Comparison of ENCODE assay signal across 14 cellular contexts in the genomic region with DNA sequence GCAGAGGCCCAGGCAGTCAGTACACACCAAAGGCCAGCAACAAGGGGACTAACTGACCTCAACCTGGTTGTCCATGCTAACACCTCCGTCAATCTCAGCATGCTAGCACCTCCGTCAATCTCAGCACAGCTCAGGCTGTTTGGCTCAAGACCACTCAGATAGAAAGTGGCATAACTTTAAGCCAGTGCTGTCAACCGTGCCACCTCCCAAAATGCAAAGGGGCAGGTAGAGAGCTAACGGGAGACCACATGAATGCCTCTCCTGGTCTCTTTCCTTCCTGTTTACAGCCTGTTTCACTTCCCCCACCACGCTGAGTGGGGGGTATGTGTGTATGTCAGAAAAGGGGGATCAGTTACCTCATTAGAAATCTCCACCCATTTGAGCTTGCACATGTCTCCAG. TPM values are rescaled to one million over a fixed set of nuclear protein-coding genes. Genes with fewer than 3 reads are reported as not detected.
DNase-seq lines count a peak whose midpoint lies in the region; ATAC-seq and TF ChIP-seq lines count a peak whose summit lies in the region.
"Had no signal": no experiment of that assay in that cellular context is flagged by ENCODE, and none has a peak within 500 bp of the region (broad histone marks: within the 10 kb centered on the region; RNA-seq: fewer than 3 reads in every experiment).

No MANE protein-coding gene starts in this region.

- peaks cover 49% of the 10 kb centered on the region for H3K36me3 ChIP-seq in endodermal cell (ENCODE audit: control insufficient read depth, insufficient read depth, low read length)

- WGBS in endodermal cell (ENCODE audit: insufficient coverage in 1 of 2, insufficient read length in 1 of 2), 2 experiments = 93 to 94% methylated on average over 3 to 4 of the region's 5 CpGs

- TF ChIP-seq CTCF in RWPE1 (conservative IDR thresholded peaks at IDR 0.05; ENCODE audit: low read depth) (no peak), endodermal cell (conservative IDR thresholded peaks at IDR 0.05) (no peak)

- H3K27me3 ChIP-seq in endodermal cell (ENCODE audit: control insufficient read depth, insufficient read depth, low read length, poor library complexity, severe bottlenecking) = no peaks in the 10 kb centered on the region
- H3K27me3 ChIP-seq: esophagus muscularis mucosa had no signal

- POLR2A ChIA-PET in RWPE1 (lab: Yijun Ruan, JAX; ENCODE audit: low non-redundant PET) = no interaction called here

- H3K4me3 ChIP-seq in endodermal cell (ENCODE audit: low read length) = no peak overlapping the region
- H3K4me3 ChIP-seq: esophagus muscularis mucosa, skin epidermis had no signal

- no peaks in the 10 kb centered on the region for H3K27me3 Mint-ChIP-seq in effector memory CD8-positive, alpha-beta T cell
- no peaks in the 10 kb centered on the region for H3K27me3 Mint-ChIP-seq in endodermal cell (ENCODE audit: insufficient read depth)

- H3K27ac Mint-ChIP-seq in effector memory CD8-positive, alpha-beta T cell = peak overlapping the region; percentile 45 to 89
- H3K27ac Mint-ChIP-seq in endodermal cell = no peak overlapping the region

- DNase-seq in CD1c-positive myeloid dendritic cell (ENCODE audit: extremely low spot score) (peak; percentile 44), RWPE1 (ENCODE audit: low spot score) (no peak), NCI-H2196 (lab: John Stamatoyannopoulos, UW; ENCODE audit: unreplicated experiment) (no peak), SKM-1 (lab: John Stamatoyannopoulos, UW; ENCODE audit: unreplicated experiment) (no peak), endodermal cell (no peak)
- DNase-seq in effector memory CD8-positive, alpha-beta T cell = no peak
- DNase-seq: activated CD8-positive, alpha-beta memory T cell treated with anti-CD3 and anti-CD28 coated beads for 24 hours; Caco-2; NCI-H446 had no signal

- CTCF ChIA-PET in RWPE1 (lab: Yijun Ruan, JAX) = interaction anchor here (0.5 to 1.2 kb wide), 4 partner anchors 10 to 187 kb away, joined by 3 to 6 read pairs (median 3); no protein-coding TSS in a partner anchor

- peak; percentile 36 for TF ChIP-seq POLR2A in GM15510 (IDR thresholded peaks at IDR 0.05; ENCODE audit: borderline replicate concordance, extremely low read depth, insufficient read length)

- H3K36me3 Mint-ChIP-seq in effector memory CD8-positive, alpha-beta T cell (ENCODE audit: insufficient read depth) = peaks cover 66% of the 10 kb centered on the region
- H3K36me3 Mint-ChIP-seq in endodermal cell (ENCODE audit: low read depth) = peaks cover 53% of the 10 kb centered on the region

- peaks cover 31 to 44% of the 10 kb centered on the region in 2 donors for H3K4me1 Mint-ChIP-seq in effector memory CD8-positive, alpha-beta T cell (ENCODE audit: low read depth in 2 of 2)
- peaks cover 6% of the 10 kb centered on the region for H3K4me1 Mint-ChIP-seq in endodermal cell

- H3K9me3 ChIP-seq in endodermal cell (ENCODE audit: control insufficient read depth, low read length) = no peaks in the 10 kb centered on the region
- H3K9me3 ChIP-seq: Caco-2, esophagus muscularis mucosa had no signal

- no peaks in the 10 kb centered on the region for H3K9me3 Mint-ChIP-seq in effector memory CD8-positive, alpha-beta T cell
- H3K9me3 Mint-ChIP-seq in endodermal cell = no peaks in the 10 kb centered on the region

- H3K9ac ChIP-seq in endodermal cell (ENCODE audit: extremely low read depth, low read length, poor library complexity, severe bottlenecking) = no peak overlapping the region

- H3K4me3 Mint-ChIP-seq in effector memory CD8-positive, alpha-beta T cell = peak overlapping the region; percentile 55 to 70
- H3K4me3 Mint-ChIP-seq in endodermal cell = no peak overlapping the region

- peak overlapping the region; percentile 14; the same call in 1 of the 2 replicates for H3K27ac ChIP-seq in RWPE1
- H3K27ac ChIP-seq in endodermal cell (ENCODE audit: low read depth, low read length) = no peak overlapping the region
- H3K27ac ChIP-seq: esophagus muscularis mucosa had no signal

- peaks cover 3% of the 10 kb centered on the region for H3K4me1 ChIP-seq in endodermal cell (ENCODE audit: control insufficient read depth, insufficient read depth, low read length)

- ATAC-seq in effector memory CD8-positive, alpha-beta T cell (replicated peaks) = no peak
- ATAC-seq in GM18873 (IDR thresholded peaks at IDR 0.05; ENCODE audit: low FRiP score, unreplicated experiment) = no peak

RNA-seq across cellular contexts. Expression of a gene that starts 3.3 kb away (rescaled TPM):
- total RNA-seq in endodermal cell = 10 to 100 TPM; 62.0 to 89.9 TPM
- polyA plus RNA-seq in endodermal cell (2013, experiment 1 of 2) = 51.0 TPM
- 48.4 TPM for polyA plus RNA-seq in endodermal cell (2013, experiment 2 of 2)

RNA-seq across cellular contexts. Expression of a gene that starts 16.5 kb away (rescaled TPM):
- 100 to 1,000 TPM; 118 to 144 TPM for total RNA-seq in endodermal cell
- polyA plus RNA-seq in endodermal cell (2013, experiment 1 of 2) = 72.4 TPM
- 72.5 TPM for polyA plus RNA-seq in endodermal cell (2013, experiment 2 of 2)

RNA-seq across cellular contexts. Expression of a gene that starts 29.4 kb away (rescaled TPM):
- total RNA-seq in endodermal cell = 10 to 100 TPM; 28.8 to 33.1 TPM
- polyA plus RNA-seq in endodermal cell (2013, experiment 1 of 2) = 43.4 TPM
- 38.5 TPM for polyA plus RNA-seq in endodermal cell (2013, experiment 2 of 2)

RNA-seq across cellular contexts. Expression of a gene that starts 45.7 kb away (rescaled TPM):
- under 1 TPM in 1 of 2 donors, not detected in 1; 0.53 TPM for total RNA-seq in endodermal cell
- polyA plus RNA-seq in endodermal cell (2013, experiment 1 of 2) = not detected
- 0.33 TPM for polyA plus RNA-seq in endodermal cell (2013, experiment 2 of 2)
- total RNA-seq: Caco-2, SK-MEL-5 had no signal

RNA-seq across cellular contexts. Expression of a gene that starts 51.8 kb away (rescaled TPM):
- under 1 TPM in 1 of 2 donors, not detected in 1; 0.04 TPM for total RNA-seq in endodermal cell
- not detected for polyA plus RNA-seq in endodermal cell (2013, experiment 1 of 2)
- polyA plus RNA-seq in endodermal cell (2013, experiment 2 of 2) = 0.04 TPM
- total RNA-seq: Caco-2 had no signal
